Comparison of ENCODE assay signal across 18 cellular contexts in the genomic region with DNA sequence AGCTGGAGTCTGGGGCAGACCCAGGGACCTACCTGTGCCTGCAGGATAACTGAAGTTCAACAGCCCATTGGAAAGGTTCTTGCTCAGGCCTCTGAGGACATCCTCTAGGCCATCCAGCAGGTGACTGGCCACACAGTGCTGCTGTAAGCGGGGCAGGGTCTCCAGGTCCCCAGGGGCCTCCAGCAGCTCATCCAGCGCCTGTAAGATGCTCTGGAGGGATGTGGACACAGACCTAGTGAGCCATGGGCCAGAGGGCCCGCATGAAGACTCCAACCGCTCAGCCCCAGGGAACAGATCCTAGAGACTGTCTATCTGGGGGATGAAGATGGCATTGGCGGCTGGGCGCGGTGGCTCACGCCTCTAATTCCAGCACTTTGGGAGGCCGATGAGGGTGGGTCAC. TPM values are rescaled to one million over a fixed set of nuclear protein-coding genes. Genes with fewer than 3 reads are reported as not detected.
DNase-seq lines count a peak whose midpoint lies in the region; ATAC-seq, FAIRE-seq and TF ChIP-seq lines count a peak whose summit lies in the region.
"Had no signal": no experiment of that assay in that cellular context is flagged by ENCODE, and none has a peak within 500 bp of the region (broad histone marks: within the 10 kb centered on the region; RNA-seq: fewer than 3 reads in every experiment).

No MANE protein-coding gene starts in this region.

- no peak overlapping the region for H3K4me2 ChIP-seq in mesenchymal stem cell (ENCODE audit: low read length, poor library complexity, severe bottlenecking)
- H3K4me2 ChIP-seq: A549, GM23338 had no signal

- DNase-seq in kidney, result peak; percentile 33
- no peak for DNase-seq in mesenchymal stem cell
- DNase-seq in sciatic nerve (ENCODE audit: low spot score), result peak; percentile 42
- DNase-seq in Calu3, result no peak
- no peak for DNase-seq in H54 (ENCODE audit: insufficient read length, low spot score)
- DNase-seq in HuH-7 (ENCODE audit: low spot score), result no peak
- DNase-seq: BE2C; CD4-positive, alpha-beta memory T cell; DMS153; DMS79 treated with DMSO at 0.1 percent for 48 hours; EL; H9 had no signal

- no peaks in the 10 kb centered on the region for H3K9me3 Mint-ChIP-seq in Calu3 (ENCODE audit: low read depth, unreplicated experiment)

- no peak for TF ChIP-seq CTCF in kidney (IDR thresholded peaks at IDR 0.05; ENCODE audit: borderline replicate concordance, extremely low read depth, insufficient read depth)
- TF ChIP-seq CTCF in Calu3 (IDR thresholded peaks at IDR 0.05; ENCODE audit: unreplicated experiment), result no peak

- no peak for ATAC-seq in sciatic nerve
- ATAC-seq: A549, GM23338 had no signal

- H2AFZ ChIP-seq in mesenchymal stem cell (ENCODE audit: low read depth, low read length), result no peak overlapping the region
- H2AFZ ChIP-seq: GM23338 had no signal

- H3K14ac ChIP-seq in mesenchymal stem cell (ENCODE audit: low read length in 2 of 2), result no peak overlapping the region

- H3K9ac ChIP-seq in kidney (ENCODE audit: low read length in 2 of 2) (no peak overlapping the region), mesenchymal stem cell (ENCODE audit: low read length) (no peak overlapping the region)

- H3K27ac ChIP-seq in kidney (ENCODE audit: low read depth in 2 of 2, low read length in 2 of 2) (no peak overlapping the region), mesenchymal stem cell (ENCODE audit: low read length, poor library complexity, severe bottlenecking) (no peak overlapping the region)
- H3K27ac ChIP-seq: A549, C4-2B had no signal

- H3K9me3 ChIP-seq in kidney (ENCODE audit: control insufficient read depth in 1 of 2, low read length in 2 of 2), result no peaks in the 10 kb centered on the region
- H3K9me3 ChIP-seq in mesenchymal stem cell (ENCODE audit: control insufficient read depth, low read length), result no peaks in the 10 kb centered on the region
- H3K9me3 ChIP-seq: A549, BE2C had no signal

- no peak overlapping the region for H4K8ac ChIP-seq in mesenchymal stem cell (ENCODE audit: low read length)

- no peak overlapping the region for H3K4me3 Mint-ChIP-seq in Calu3 (ENCODE audit: low read depth, unreplicated experiment)
- H3K4me3 Mint-ChIP-seq: CD4-positive, alpha-beta memory T cell; GM23338; H9 had no signal

- CTCF ChIA-PET in Calu3 (lab: Charles Lee), result no interaction called here

- no peak overlapping the region for H4K91ac ChIP-seq in mesenchymal stem cell (ENCODE audit: low read length)

- no peak overlapping the region for H3K18ac ChIP-seq in mesenchymal stem cell (ENCODE audit: low read depth in 1 of 2, low read length in 2 of 2)

- H3K79me1 ChIP-seq in mesenchymal stem cell (replicated peaks; ENCODE audit: low read length, poor library complexity, severe bottlenecking), result no peaks in the 10 kb centered on the region

- no peaks in the 10 kb centered on the region for H3K4me1 Mint-ChIP-seq in Calu3 (ENCODE audit: low read depth, unreplicated experiment)

- no peak for TF ChIP-seq POLR2A in H54 (IDR thresholded peaks at IDR 0.05; ENCODE audit: low read depth, low read length)

- FAIRE-seq in kidney (lab: Jason Lieb, UNC), result no peak
- FAIRE-seq in H54 (lab: Jason Lieb, UNC), result no peak
- FAIRE-seq: A549, D721Med, G401.6 had no signal

- H3K36me3 Mint-ChIP-seq in Calu3 (ENCODE audit: insufficient read depth, unreplicated experiment), result no peaks in the 10 kb centered on the region

- no peak overlapping the region for H3K23ac ChIP-seq in mesenchymal stem cell (ENCODE audit: low read length in 2 of 2)

- H2BK12ac ChIP-seq in mesenchymal stem cell (ENCODE audit: low read length in 2 of 2), result no peak overlapping the region

- no peak overlapping the region for H2BK15ac ChIP-seq in mesenchymal stem cell (ENCODE audit: low read depth, poor library complexity, severe bottlenecking)

- H3K27ac Mint-ChIP-seq in Calu3 (ENCODE audit: unreplicated experiment), result no peak overlapping the region
- H3K27ac Mint-ChIP-seq: CD4-positive, alpha-beta memory T cell; GM23338; H9 had no signal

- no peak overlapping the region for H2AK5ac ChIP-seq in mesenchymal stem cell (ENCODE audit: low read length, severe bottlenecking)

- H3K4me3 ChIP-seq in kidney (ENCODE audit: low read length in 2 of 2) (no peak overlapping the region), mesenchymal stem cell (ENCODE audit: insufficient read depth in 1 of 2, low read depth in 1 of 2, low read length in 2 of 2) (no peak overlapping the region)
- H3K4me3 ChIP-seq: A549, GM23338 had no signal

- H3K36me3 ChIP-seq in kidney (ENCODE audit: control insufficient read depth in 1 of 2, insufficient read depth in 2 of 2, low read length in 2 of 2) (no peaks in the 10 kb centered on the region), mesenchymal stem cell (ENCODE audit: control insufficient read depth in 1 of 2, insufficient read depth in 2 of 2, low read depth in 1 of 2, low read length in 2 of 2) (no peaks in the 10 kb centered on the region)
- H3K36me3 ChIP-seq: BE2C had no signal

- WGBS in mesenchymal stem cell, result 82% methylated on average over 9 of the region's 9 CpGs

- H3K4me1 ChIP-seq in kidney (ENCODE audit: control insufficient read depth in 1 of 2, insufficient read depth in 1 of 2, low read depth in 1 of 2, low read length in 2 of 2), result no peaks in the 10 kb centered on the region
- no peaks in the 10 kb centered on the region for H3K4me1 ChIP-seq in mesenchymal stem cell (ENCODE audit: control insufficient read depth, insufficient read depth, low read depth, low read length)
- H3K4me1 ChIP-seq: A549, BE2C had no signal

- peaks cover 36% of the 10 kb centered on the region for H3K27me3 Mint-ChIP-seq in Calu3 (ENCODE audit: unreplicated experiment)

- BruUV-seq in Calu3 (replicated peaks; lab: Mats Ljungman, UMichigan), result no TSS peak

- intact Hi-C loops in kidney (cut with DNase I), result no loop called here
- intact Hi-C loops in sciatic nerve (cut with DNase I), result no loop called here
- intact Hi-C loops in Calu3 (cut with micrococcal nuclease; ENCODE audit: unreplicated experiment), result no loop called here

- H2BK5ac ChIP-seq in mesenchymal stem cell (ENCODE audit: low read depth, low read length, poor library complexity, severe bottlenecking), result no peak overlapping the region

- peak overlapping the region; percentile 15 for H2BK120ac ChIP-seq in mesenchymal stem cell (ENCODE audit: low read depth, low read length)

- H3K27me3 ChIP-seq in mesenchymal stem cell (ENCODE audit: control insufficient read depth in 1 of 2, insufficient read depth in 1 of 2, low read length in 2 of 2), result no peaks in the 10 kb centered on the region

- no peak overlapping the region for H3K4ac ChIP-seq in mesenchymal stem cell (ENCODE audit: low read depth in 1 of 2, low read length in 2 of 2)

RNA-seq across cellular contexts. Expression of gene ADGRE2, which starts 14.0 kb away (rescaled TPM):
- total RNA-seq in kidney (10.4 TPM), sciatic nerve (4.9 TPM), Calu3 (2022) (0.54 TPM in 1 of 2 replicates, not detected in the other)
- 0.15 TPM for polyA plus RNA-seq in kidney (ENCODE audit: insufficient read depth, low read depth, low replicate concordance)
- 0.17 TPM for polyA plus RNA-seq in mesenchymal stem cell (2013, experiment 1 of 2)
- 0.16 TPM for polyA plus RNA-seq in mesenchymal stem cell (2013, experiment 2 of 2)
- total RNA-seq: HT-29 had no signal

Comparison
In these comparisons a context has a peak if more than half of its experiments do, and no peak if none do; other contexts are left out.
1. DNase-seq: peak in kidney (single experiment) and sciatic nerve (single experiment); none in mesenchymal stem cell (single experiment), Calu3 (single experiment), H54 (single experiment) and HuH-7 (single experiment).